1 cellular context compared by ENCODE assay signal in the genomic region with DNA sequence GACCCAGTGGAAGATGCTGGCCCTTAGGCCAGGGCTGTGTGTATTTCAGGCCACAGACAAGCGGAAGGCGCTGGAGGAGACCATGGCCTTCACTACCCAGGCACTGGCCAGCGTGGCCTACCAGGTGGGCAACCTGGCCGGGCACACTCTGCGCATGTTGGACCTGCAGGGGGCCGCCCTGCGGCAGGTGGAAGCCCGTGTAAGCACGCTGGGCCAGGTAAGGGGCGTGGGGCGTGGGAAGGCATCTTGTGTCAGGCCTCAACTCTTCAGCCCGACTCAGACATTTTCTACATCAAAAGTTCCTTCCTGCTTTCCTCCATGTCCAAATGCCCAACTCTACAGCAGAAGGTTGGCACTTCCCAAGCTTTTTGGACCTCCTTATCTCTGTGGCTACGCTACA.
TF ChIP-seq lines count a peak whose summit lies in the region.

No MANE protein-coding gene starts in this region.

TF ChIP-seq in H1, 55 proteins besides CTCF, POLR2A, EP300 and RAD21:
- TF ChIP-seq, protein P1, sequence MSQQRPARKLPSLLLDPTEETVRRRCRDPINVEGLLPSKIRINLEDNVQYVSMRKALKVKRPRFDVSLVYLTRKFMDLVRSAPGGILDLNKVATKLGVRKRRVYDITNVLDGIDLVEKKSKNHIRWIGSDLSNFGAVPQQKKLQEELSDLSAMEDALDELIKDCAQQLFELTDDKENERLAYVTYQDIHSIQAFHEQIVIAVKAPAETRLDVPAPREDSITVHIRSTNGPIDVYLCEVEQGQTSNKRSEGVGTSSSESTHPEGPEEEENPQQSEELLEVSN (IDR thresholded peaks at IDR 0.05) = no peak
- TF ChIP-seq RNF2 (IDR thresholded peaks at IDR 0.05; ENCODE audit: borderline replicate concordance, low read depth, low read length, missing control alignments, poor library complexity, severe bottlenecking) (no peak), TEAD4 (IDR thresholded peaks at IDR 0.05; ENCODE audit: low read depth, low read length) (no peak), JUND (IDR thresholded peaks at IDR 0.05; ENCODE audit: low read length) (no peak), BCL11A (IDR thresholded peaks at IDR 0.05; ENCODE audit: low read depth in 2 of 2, low read length in 2 of 2) (no peak), RBBP5 (IDR thresholded peaks at IDR 0.05; ENCODE audit: borderline replicate concordance, low read depth, low read length) (no peak), SP2 (IDR thresholded peaks at IDR 0.05; ENCODE audit: low read length) (no peak), TAF7 (optimal IDR thresholded peaks at IDR 0.05; ENCODE audit: borderline replicate concordance, low read depth, low read length) (no peak), GTF2F1 (IDR thresholded peaks at IDR 0.05; ENCODE audit: borderline replicate concordance, low read depth, low read length) (no peak)
- TF ChIP-seq, protein P2, sequence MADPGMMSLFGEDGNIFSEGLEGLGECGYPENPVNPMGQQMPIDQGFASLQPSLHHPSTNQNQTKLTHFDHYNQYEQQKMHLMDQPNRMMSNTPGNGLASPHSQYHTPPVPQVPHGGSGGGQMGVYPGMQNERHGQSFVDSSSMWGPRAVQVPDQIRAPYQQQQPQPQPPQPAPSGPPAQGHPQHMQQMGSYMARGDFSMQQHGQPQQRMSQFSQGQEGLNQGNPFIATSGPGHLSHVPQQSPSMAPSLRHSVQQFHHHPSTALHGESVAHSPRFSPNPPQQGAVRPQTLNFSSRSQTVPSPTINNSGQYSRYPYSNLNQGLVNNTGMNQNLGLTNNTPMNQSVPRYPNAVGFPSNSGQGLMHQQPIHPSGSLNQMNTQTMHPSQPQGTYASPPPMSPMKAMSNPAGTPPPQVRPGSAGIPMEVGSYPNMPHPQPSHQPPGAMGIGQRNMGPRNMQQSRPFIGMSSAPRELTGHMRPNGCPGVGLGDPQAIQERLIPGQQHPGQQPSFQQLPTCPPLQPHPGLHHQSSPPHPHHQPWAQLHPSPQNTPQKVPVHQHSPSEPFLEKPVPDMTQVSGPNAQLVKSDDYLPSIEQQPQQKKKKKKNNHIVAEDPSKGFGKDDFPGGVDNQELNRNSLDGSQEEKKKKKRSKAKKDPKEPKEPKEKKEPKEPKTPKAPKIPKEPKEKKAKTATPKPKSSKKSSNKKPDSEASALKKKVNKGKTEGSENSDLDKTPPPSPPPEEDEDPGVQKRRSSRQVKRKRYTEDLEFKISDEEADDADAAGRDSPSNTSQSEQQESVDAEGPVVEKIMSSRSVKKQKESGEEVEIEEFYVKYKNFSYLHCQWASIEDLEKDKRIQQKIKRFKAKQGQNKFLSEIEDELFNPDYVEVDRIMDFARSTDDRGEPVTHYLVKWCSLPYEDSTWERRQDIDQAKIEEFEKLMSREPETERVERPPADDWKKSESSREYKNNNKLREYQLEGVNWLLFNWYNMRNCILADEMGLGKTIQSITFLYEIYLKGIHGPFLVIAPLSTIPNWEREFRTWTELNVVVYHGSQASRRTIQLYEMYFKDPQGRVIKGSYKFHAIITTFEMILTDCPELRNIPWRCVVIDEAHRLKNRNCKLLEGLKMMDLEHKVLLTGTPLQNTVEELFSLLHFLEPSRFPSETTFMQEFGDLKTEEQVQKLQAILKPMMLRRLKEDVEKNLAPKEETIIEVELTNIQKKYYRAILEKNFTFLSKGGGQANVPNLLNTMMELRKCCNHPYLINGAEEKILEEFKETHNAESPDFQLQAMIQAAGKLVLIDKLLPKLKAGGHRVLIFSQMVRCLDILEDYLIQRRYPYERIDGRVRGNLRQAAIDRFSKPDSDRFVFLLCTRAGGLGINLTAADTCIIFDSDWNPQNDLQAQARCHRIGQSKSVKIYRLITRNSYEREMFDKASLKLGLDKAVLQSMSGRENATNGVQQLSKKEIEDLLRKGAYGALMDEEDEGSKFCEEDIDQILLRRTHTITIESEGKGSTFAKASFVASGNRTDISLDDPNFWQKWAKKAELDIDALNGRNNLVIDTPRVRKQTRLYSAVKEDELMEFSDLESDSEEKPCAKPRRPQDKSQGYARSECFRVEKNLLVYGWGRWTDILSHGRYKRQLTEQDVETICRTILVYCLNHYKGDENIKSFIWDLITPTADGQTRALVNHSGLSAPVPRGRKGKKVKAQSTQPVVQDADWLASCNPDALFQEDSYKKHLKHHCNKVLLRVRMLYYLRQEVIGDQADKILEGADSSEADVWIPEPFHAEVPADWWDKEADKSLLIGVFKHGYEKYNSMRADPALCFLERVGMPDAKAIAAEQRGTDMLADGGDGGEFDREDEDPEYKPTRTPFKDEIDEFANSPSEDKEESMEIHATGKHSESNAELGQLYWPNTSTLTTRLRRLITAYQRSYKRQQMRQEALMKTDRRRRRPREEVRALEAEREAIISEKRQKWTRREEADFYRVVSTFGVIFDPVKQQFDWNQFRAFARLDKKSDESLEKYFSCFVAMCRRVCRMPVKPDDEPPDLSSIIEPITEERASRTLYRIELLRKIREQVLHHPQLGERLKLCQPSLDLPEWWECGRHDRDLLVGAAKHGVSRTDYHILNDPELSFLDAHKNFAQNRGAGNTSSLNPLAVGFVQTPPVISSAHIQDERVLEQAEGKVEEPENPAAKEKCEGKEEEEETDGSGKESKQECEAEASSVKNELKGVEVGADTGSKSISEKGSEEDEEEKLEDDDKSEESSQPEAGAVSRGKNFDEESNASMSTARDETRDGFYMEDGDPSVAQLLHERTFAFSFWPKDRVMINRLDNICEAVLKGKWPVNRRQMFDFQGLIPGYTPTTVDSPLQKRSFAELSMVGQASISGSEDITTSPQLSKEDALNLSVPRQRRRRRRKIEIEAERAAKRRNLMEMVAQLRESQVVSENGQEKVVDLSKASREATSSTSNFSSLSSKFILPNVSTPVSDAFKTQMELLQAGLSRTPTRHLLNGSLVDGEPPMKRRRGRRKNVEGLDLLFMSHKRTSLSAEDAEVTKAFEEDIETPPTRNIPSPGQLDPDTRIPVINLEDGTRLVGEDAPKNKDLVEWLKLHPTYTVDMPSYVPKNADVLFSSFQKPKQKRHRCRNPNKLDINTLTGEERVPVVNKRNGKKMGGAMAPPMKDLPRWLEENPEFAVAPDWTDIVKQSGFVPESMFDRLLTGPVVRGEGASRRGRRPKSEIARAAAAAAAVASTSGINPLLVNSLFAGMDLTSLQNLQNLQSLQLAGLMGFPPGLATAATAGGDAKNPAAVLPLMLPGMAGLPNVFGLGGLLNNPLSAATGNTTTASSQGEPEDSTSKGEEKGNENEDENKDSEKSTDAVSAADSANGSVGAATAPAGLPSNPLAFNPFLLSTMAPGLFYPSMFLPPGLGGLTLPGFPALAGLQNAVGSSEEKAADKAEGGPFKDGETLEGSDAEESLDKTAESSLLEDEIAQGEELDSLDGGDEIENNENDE (IDR thresholded peaks at IDR 0.05; ENCODE audit: insufficient replicate concordance, low read length) = no peak
